ENCODE assay signal across 27 cellular contexts in genomic region chr19:35256566-35256965, GRCh38. TPM values are rescaled to one million over a fixed set of nuclear protein-coding genes. Genes with fewer than 3 reads are reported as not detected.
"Had no signal": no experiment of that assay in that cellular context is flagged by ENCODE, and none has a peak within 500 bp of the region (broad histone marks: within the 10 kb centered on the region; RNA-seq: fewer than 3 reads in every experiment).

No MANE protein-coding gene starts in this region.

- H3K27me3 ChIP-seq: foreskin keratinocyte, hepatocyte, transverse colon, uterus had no signal

- H3K4me1 Mint-ChIP-seq: immature natural killer cell had no signal

- H3K4me2 ChIP-seq: hepatocyte had no signal

- H3K36me3 ChIP-seq: transverse colon, uterus had no signal

- H3K27ac ChIP-seq: foreskin keratinocyte, hepatocyte, lower lobe of right lung, transverse colon, uterus had no signal

- H3K4me1 ChIP-seq: foreskin keratinocyte, transverse colon, uterus had no signal

- H2AFZ ChIP-seq: hepatocyte had no signal

- H3K4me3 ChIP-seq: hepatocyte, lower lobe of right lung, mucosa of descending colon, transverse colon, uterus had no signal

- DNase-seq: activated CD4-positive, alpha-beta T cell treated with anti-CD3 and anti-CD28 coated beads, Interleukin-2, amount 10 ng/mL, durations not matched to agents 7 days and 5 days; activated CD8-positive, alpha-beta T cell treated with anti-CD3 and anti-CD28 coated beads, Interleukin-2, amount 10 ng/mL, durations not matched to agents 7 days and 5 days; activated effector memory CD4-positive, alpha-beta T cell treated with Interleukin-2 at 50 U/mL for 16 hours; activated T-cell treated with anti-CD3 and anti-CD28 coated beads, Interleukin-2, amount 50 U/mL, for 4 hours; amygdala; effector CD8-positive, alpha-beta T cell; foreskin keratinocyte; immature natural killer cell; lower lobe of right lung; mesendoderm; mucosa of descending colon; stimulated activated CD4-positive, alpha-beta T cell treated with anti-CD3 and anti-CD28 coated beads, Interleukin-2, amount 100 ng/mL, for 48 hours; stimulated activated naive B cell treated with anti-CD40 and anti-IgM and Interleukin-4, amounts not matched to agents 10 μg/mL and 1 μg/mL and 100 μg/mL, for 72 hours; transverse colon; uterus had no signal

- H3K4me3 Mint-ChIP-seq: activated CD4-positive, alpha-beta T cell treated with anti-CD3 and anti-CD28 coated beads, Interleukin-2, amount 10 ng/mL, durations not matched to agents 7 days and 5 days; activated CD8-positive, alpha-beta T cell treated with anti-CD3 and anti-CD28 coated beads, Interleukin-2, amount 10 ng/mL, durations not matched to agents 7 days and 5 days; activated T-cell treated with anti-CD3 and anti-CD28 coated beads, Interleukin-2, amount 50 U/mL, for 4 hours; dendritic cell treated with granulocyte-macrophage colony-stimulating factor and Interleukin-4, amounts not matched to agents 40 ng/mL and 50 ng/mL, for 4 days; immature natural killer cell; neural crest cell; stimulated activated naive B cell treated with anti-CD40 and anti-IgM and Interleukin-4, amounts not matched to agents 10 μg/mL and 1 μg/mL and 100 μg/mL, for 72 hours; T-helper 1 cell treated with Interleukin-12 subunit alpha and Interleukin-12 subunit beta and Interleukin-4 antibody, amounts not matched to agents 30 μg/mL and 1 μg/mL, for 36 hours had no signal

- H3K27ac Mint-ChIP-seq: activated CD4-positive, alpha-beta T cell treated with anti-CD3 and anti-CD28 coated beads, Interleukin-2, amount 10 ng/mL, durations not matched to agents 7 days and 5 days; activated CD8-positive, alpha-beta T cell treated with anti-CD3 and anti-CD28 coated beads, Interleukin-2, amount 10 ng/mL, durations not matched to agents 7 days and 5 days; dendritic cell treated with granulocyte-macrophage colony-stimulating factor and Interleukin-4, amounts not matched to agents 40 ng/mL and 50 ng/mL, for 4 days; immature natural killer cell; stimulated activated naive B cell treated with anti-CD40 and anti-IgM and Interleukin-4, amounts not matched to agents 10 μg/mL and 1 μg/mL and 100 μg/mL, for 72 hours; T-helper 1 cell treated with Interleukin-12 subunit alpha and Interleukin-12 subunit beta and Interleukin-4 antibody, amounts not matched to agents 30 μg/mL and 1 μg/mL, for 36 hours had no signal

- H3K9me3 ChIP-seq: lower lobe of right lung, mucosa of descending colon, transverse colon, uterus had no signal

- H3K9me3 Mint-ChIP-seq: activated CD4-positive, alpha-beta T cell treated with anti-CD3 and anti-CD28 coated beads, Interleukin-2, amount 10 ng/mL, durations not matched to agents 7 days and 5 days; activated T-cell treated with anti-CD3 and anti-CD28 coated beads, Interleukin-2, amount 50 U/mL, for 4 hours; dendritic cell treated with granulocyte-macrophage colony-stimulating factor and Interleukin-4, amounts not matched to agents 40 ng/mL and 50 ng/mL, for 4 days; neural crest cell; stimulated activated naive B cell treated with anti-CD40 and anti-IgM and Interleukin-4, amounts not matched to agents 10 μg/mL and 1 μg/mL and 100 μg/mL, for 72 hours; T-helper 1 cell treated with Interleukin-12 subunit alpha and Interleukin-12 subunit beta and Interleukin-4 antibody, amounts not matched to agents 30 μg/mL and 1 μg/mL, for 36 hours had no signal

- ATAC-seq: activated CD8-positive, alpha-beta T cell treated with anti-CD3 and anti-CD28 coated beads, Interleukin-2, amount 10 ng/mL, durations not matched to agents 7 days and 5 days; activated T-cell treated with anti-CD3 and anti-CD28 coated beads, Interleukin-2, amount 50 U/mL, for 4 hours; foreskin keratinocyte; left lobe of liver; lower lobe of right lung; mucosa of descending colon; stimulated activated naive B cell treated with anti-CD40 and anti-IgM and Interleukin-4, amounts not matched to agents 10 μg/mL and 1 μg/mL and 100 μg/mL, for 72 hours had no signal

- H3K27me3 Mint-ChIP-seq: activated CD4-positive, alpha-beta T cell treated with anti-CD3 and anti-CD28 coated beads, Interleukin-2, amount 10 ng/mL, durations not matched to agents 7 days and 5 days; stimulated activated naive B cell treated with anti-CD40 and anti-IgM and Interleukin-4, amounts not matched to agents 10 μg/mL and 1 μg/mL and 100 μg/mL, for 72 hours had no signal

RNA-seq across cellular contexts. Expression of gene HAMP, which starts 25.8 kb away (rescaled TPM):
- total RNA-seq: foreskin keratinocyte, kidney epithelial cell, lower lobe of right lung, mucosa of descending colon, posterior vena cava, temporal lobe, transverse colon had no signal
- polyA plus RNA-seq: foreskin keratinocyte had no signal

RNA-seq across cellular contexts. Expression of gene FAM187B, which starts 28.0 kb away (rescaled TPM):
- total RNA-seq: activated CD4-positive, alpha-beta T cell treated with anti-CD3 and anti-CD28 coated beads, Interleukin-2, amount 10 ng/mL, durations not matched to agents 7 days and 5 days; activated CD8-positive, alpha-beta T cell treated with anti-CD3 and anti-CD28 coated beads, Interleukin-2, amount 10 ng/mL, durations not matched to agents 7 days and 5 days; activated T-cell treated with anti-CD3 and anti-CD28 coated beads, Interleukin-2, amount 50 U/mL, for 4 hours; foreskin keratinocyte; glomerular endothelial cell; hepatocyte; kidney epithelial cell; left lobe of liver; mucosa of descending colon; neural crest cell; omental fat pad; posterior vena cava; renal cortical epithelial cell; temporal lobe; transverse colon had no signal
- polyA plus RNA-seq: foreskin keratinocyte, hepatocyte, immature natural killer cell had no signal

RNA-seq across cellular contexts. Expression of gene MAG, which starts 35.4 kb away (rescaled TPM):
- total RNA-seq: activated CD4-positive, alpha-beta T cell treated with anti-CD3 and anti-CD28 coated beads, Interleukin-2, amount 10 ng/mL, durations not matched to agents 7 days and 5 days; foreskin keratinocyte; glomerular endothelial cell; hepatocyte; lower lobe of right lung; neural crest cell; omental fat pad; posterior vena cava; renal cortical epithelial cell; transverse colon had no signal
- polyA plus RNA-seq: esophagus, foreskin keratinocyte, immature natural killer cell had no signal
